In genomic region chr9:121498487-121499176, GRCh38 we compare ENCODE assay signal across 1 cellular context.
TF ChIP-seq lines count a peak whose summit lies in the region.

No MANE protein-coding gene starts in this region.

TF ChIP-seq in H1, 55 proteins besides CTCF, POLR2A, EP300 and RAD21 (continued from another document):
- TF ChIP-seq E2F6 (IDR thresholded peaks at IDR 0.05) (peak; percentile 61; the same call in 1 of the 2 replicates), CBX8 (IDR thresholded peaks at IDR 0.05; ENCODE audit: borderline replicate concordance, low read depth, low read length) (no peak; the same call in 1 of the 2 replicates), CEBPB (IDR thresholded peaks at IDR 0.05; ENCODE audit: low read depth, low read length) (no peak)
TF ChIP-seq in H1: peak in this region for 1.
